In the genomic region with DNA sequence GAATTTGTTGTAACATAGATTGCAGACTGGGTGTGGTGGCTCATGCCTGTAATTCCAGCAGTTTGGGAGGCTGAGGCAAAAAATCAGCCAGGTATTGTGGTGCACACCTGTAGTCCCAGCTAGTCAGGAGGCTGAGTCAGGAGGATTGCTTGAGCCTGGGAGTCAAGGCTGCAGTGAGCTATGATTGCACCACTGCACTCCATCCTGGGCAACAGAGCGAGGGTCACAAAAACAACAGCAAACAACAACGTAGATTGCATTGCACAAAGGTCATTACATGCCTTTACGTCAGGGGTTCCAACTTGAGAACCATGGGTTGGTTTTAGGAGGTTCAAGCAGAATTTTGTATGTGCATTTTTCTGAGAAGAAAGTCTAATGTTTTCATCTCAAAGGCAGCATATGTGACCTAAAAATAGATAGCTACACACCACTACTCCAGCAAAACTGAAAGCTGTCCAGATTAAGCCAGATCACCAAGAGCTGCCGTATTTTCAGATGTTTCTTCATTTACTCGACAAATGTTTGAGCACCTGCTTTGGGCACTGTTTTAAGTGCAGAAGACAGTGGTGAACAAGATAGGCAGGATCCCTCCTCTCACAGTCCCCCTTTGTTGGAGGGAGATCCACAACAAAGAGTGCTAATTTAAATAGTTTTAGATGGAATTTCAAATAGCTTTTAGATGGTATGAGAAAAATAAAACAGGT, we compare ENCODE assay signal across 1 cellular context.
TF ChIP-seq lines count a peak whose summit lies in the region.

No MANE protein-coding gene starts in this region.

TF ChIP-seq in GM23338, 12 proteins besides CTCF, POLR2A, EP300 and RAD21:
- TF ChIP-seq ZNF114 (CRISPR knock-in tag; IDR thresholded peaks at IDR 0.05), result no peak
- TF ChIP-seq, protein P1, sequence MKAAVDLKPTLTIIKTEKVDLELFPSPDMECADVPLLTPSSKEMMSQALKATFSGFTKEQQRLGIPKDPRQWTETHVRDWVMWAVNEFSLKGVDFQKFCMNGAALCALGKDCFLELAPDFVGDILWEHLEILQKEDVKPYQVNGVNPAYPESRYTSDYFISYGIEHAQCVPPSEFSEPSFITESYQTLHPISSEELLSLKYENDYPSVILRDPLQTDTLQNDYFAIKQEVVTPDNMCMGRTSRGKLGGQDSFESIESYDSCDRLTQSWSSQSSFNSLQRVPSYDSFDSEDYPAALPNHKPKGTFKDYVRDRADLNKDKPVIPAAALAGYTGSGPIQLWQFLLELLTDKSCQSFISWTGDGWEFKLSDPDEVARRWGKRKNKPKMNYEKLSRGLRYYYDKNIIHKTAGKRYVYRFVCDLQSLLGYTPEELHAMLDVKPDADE (IDR thresholded peaks at IDR 0.05), result no peak
- TF ChIP-seq NANOG (IDR thresholded peaks at IDR 0.05; ENCODE audit: borderline replicate concordance), result no peak
- TF ChIP-seq EZH2phosphoT487 (IDR thresholded peaks at IDR 0.05; ENCODE audit: unreplicated experiment), result no peak
- TF ChIP-seq, protein P2, sequence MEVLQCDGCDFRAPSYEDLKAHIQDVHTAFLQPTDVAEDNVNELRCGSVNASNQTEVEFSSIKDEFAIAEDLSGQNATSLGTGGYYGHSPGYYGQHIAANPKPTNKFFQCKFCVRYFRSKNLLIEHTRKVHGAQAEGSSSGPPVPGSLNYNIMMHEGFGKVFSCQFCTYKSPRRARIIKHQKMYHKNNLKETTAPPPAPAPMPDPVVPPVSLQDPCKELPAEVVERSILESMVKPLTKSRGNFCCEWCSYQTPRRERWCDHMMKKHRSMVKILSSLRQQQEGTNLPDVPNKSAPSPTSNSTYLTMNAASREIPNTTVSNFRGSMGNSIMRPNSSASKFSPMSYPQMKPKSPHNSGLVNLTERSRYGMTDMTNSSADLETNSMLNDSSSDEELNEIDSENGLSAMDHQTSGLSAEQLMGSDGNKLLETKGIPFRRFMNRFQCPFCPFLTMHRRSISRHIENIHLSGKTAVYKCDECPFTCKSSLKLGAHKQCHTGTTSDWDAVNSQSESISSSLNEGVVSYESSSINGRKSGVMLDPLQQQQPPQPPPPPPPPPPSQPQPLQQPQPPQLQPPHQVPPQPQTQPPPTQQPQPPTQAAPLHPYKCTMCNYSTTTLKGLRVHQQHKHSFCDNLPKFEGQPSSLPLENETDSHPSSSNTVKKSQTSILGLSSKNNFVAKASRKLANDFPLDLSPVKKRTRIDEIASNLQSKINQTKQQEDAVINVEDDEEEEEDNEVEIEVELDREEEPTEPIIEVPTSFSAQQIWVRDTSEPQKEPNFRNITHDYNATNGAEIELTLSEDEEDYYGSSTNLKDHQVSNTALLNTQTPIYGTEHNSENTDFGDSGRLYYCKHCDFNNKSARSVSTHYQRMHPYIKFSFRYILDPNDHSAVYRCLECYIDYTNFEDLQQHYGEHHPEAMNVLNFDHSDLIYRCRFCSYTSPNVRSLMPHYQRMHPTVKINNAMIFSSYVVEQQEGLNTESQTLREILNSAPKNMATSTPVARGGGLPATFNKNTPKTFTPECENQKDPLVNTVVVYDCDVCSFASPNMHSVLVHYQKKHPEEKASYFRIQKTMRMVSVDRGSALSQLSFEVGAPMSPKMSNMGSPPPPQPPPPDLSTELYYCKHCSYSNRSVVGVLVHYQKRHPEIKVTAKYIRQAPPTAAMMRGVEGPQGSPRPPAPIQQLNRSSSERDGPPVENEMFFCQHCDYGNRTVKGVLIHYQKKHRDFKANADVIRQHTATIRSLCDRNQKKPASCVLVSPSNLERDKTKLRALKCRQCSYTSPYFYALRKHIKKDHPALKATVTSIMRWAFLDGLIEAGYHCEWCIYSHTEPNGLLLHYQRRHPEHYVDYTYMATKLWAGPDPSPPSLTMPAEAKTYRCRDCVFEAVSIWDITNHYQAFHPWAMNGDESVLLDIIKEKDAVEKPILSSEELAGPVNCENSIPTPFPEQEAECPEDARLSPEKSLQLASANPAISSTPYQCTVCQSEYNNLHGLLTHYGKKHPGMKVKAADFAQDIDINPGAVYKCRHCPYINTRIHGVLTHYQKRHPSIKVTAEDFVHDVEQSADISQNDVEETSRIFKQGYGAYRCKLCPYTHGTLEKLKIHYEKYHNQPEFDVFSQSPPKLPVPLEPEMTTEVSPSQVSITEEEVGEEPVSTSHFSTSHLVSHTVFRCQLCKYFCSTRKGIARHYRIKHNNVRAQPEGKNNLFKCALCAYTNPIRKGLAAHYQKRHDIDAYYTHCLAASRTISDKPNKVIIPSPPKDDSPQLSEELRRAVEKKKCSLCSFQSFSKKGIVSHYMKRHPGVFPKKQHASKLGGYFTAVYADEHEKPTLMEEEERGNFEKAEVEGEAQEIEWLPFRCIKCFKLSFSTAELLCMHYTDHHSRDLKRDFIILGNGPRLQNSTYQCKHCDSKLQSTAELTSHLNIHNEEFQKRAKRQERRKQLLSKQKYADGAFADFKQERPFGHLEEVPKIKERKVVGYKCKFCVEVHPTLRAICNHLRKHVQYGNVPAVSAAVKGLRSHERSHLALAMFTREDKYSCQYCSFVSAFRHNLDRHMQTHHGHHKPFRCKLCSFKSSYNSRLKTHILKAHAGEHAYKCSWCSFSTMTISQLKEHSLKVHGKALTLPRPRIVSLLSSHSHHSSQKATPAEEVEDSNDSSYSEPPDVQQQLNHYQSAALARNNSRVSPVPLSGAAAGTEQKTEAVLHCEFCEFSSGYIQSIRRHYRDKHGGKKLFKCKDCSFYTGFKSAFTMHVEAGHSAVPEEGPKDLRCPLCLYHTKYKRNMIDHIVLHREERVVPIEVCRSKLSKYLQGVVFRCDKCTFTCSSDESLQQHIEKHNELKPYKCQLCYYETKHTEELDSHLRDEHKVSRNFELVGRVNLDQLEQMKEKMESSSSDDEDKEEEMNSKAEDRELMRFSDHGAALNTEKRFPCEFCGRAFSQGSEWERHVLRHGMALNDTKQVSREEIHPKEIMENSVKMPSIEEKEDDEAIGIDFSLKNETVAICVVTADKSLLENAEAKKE (CRISPR knock-in tag; IDR thresholded peaks at IDR 0.05), result no peak
- TF ChIP-seq JUNB (IDR thresholded peaks at IDR 0.05; ENCODE audit: unreplicated experiment), result no peak
- TF ChIP-seq, protein P3, sequence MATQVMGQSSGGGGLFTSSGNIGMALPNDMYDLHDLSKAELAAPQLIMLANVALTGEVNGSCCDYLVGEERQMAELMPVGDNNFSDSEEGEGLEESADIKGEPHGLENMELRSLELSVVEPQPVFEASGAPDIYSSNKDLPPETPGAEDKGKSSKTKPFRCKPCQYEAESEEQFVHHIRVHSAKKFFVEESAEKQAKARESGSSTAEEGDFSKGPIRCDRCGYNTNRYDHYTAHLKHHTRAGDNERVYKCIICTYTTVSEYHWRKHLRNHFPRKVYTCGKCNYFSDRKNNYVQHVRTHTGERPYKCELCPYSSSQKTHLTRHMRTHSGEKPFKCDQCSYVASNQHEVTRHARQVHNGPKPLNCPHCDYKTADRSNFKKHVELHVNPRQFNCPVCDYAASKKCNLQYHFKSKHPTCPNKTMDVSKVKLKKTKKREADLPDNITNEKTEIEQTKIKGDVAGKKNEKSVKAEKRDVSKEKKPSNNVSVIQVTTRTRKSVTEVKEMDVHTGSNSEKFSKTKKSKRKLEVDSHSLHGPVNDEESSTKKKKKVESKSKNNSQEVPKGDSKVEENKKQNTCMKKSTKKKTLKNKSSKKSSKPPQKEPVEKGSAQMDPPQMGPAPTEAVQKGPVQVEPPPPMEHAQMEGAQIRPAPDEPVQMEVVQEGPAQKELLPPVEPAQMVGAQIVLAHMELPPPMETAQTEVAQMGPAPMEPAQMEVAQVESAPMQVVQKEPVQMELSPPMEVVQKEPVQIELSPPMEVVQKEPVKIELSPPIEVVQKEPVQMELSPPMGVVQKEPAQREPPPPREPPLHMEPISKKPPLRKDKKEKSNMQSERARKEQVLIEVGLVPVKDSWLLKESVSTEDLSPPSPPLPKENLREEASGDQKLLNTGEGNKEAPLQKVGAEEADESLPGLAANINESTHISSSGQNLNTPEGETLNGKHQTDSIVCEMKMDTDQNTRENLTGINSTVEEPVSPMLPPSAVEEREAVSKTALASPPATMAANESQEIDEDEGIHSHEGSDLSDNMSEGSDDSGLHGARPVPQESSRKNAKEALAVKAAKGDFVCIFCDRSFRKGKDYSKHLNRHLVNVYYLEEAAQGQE (IDR thresholded peaks at IDR 0.05; ENCODE audit: unreplicated experiment), result no peak
- TF ChIP-seq POLR2AphosphoS5 (IDR thresholded peaks at IDR 0.05; ENCODE audit: low read depth), result no peak
- TF ChIP-seq STAT1 (IDR thresholded peaks at IDR 0.05; ENCODE audit: unreplicated experiment), result no peak
- no peak for TF ChIP-seq CREB1 (CRISPR knock-in tag; IDR thresholded peaks at IDR 0.05; ENCODE audit: low read depth)
- TF ChIP-seq EZH2 (IDR thresholded peaks at IDR 0.05; ENCODE audit: low read depth, unreplicated experiment), result no peak
- no peak for TF ChIP-seq ZNF331 (CRISPR knock-in tag; IDR thresholded peaks at IDR 0.05; ENCODE audit: low read depth)
